Comparison of ENCODE assay signal across 13 cellular contexts in the genomic region with DNA sequence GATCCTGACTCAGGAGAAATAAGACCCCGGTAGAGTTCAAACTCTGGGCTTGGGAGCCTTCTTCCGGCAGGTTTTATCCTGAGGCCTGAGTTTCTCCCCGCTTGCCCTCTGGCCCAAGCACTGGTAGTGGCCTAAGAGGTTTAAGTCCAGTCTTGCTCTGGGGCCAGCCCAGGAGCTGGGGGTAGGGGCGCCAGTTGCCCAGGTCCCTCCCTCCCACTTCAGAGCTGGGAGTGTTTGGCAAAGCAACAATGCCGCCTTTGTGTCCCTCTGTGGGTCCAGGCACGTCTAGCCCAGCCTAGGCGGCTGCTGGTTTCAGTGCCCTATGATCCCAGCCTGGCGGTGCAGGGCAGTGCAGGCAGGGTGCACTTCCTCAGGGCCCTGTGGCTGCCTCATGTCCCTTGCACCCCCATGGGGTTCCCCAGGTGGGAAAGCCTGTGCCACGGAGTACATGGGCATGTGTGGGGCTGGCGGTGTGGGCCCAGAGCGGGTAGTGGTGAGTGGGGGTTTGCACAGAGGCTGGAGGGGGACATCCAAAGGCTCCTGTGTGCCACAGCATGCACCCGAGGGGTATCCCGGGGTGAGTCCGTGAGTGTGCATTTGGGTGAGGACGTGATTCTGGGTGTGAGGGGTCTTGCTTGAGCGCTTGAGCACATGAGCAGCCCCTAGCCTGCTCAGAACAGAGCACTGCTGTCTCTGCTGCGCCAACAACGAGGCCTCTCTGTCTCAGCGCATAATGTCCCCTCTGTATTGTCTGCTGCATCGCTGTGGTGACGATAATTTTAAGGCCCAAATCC.
DNase-seq lines count a peak whose midpoint lies in the region; ATAC-seq and TF ChIP-seq lines count a peak whose summit lies in the region.
"Had no signal": no experiment of that assay in that cellular context is flagged by ENCODE, and none has a peak within 500 bp of the region (broad histone marks: within the 10 kb centered on the region; RNA-seq: fewer than 3 reads in every experiment).

No MANE protein-coding gene starts in this region.

- no peaks in the 10 kb centered on the region for H3K9me3 Mint-ChIP-seq in stimulated activated memory B cell treated with anti-CD40 and anti-IgM and Interleukin-4, amounts not matched to agents 10 μg/mL and 1 μg/mL and 100 μg/mL, for 72 hours
- H3K9me3 Mint-ChIP-seq: activated CD4-positive, alpha-beta memory T cell treated with anti-CD3 and anti-CD28 coated beads, Interleukin-2, amount 10 ng/mL, durations not matched to agents 7 days and 5 days; activated naive CD8-positive, alpha-beta T cell treated with anti-CD3 and anti-CD28 coated beads for 36 hours; immature natural killer cell had no signal

- no peak overlapping the region for H3K27ac Mint-ChIP-seq in stimulated activated memory B cell treated with anti-CD40 and anti-IgM and Interleukin-4, amounts not matched to agents 10 μg/mL and 1 μg/mL and 100 μg/mL, for 72 hours
- H3K27ac Mint-ChIP-seq: activated CD4-positive, alpha-beta memory T cell treated with anti-CD3 and anti-CD28 coated beads, Interleukin-2, amount 10 ng/mL, durations not matched to agents 7 days and 5 days; activated naive CD8-positive, alpha-beta T cell treated with anti-CD3 and anti-CD28 coated beads for 36 hours; immature natural killer cell had no signal

- no peaks in the 10 kb centered on the region for H3K27me3 Mint-ChIP-seq in stimulated activated memory B cell treated with anti-CD40 and anti-IgM and Interleukin-4, amounts not matched to agents 10 μg/mL and 1 μg/mL and 100 μg/mL, for 72 hours
- H3K27me3 Mint-ChIP-seq: activated CD4-positive, alpha-beta memory T cell treated with anti-CD3 and anti-CD28 coated beads, Interleukin-2, amount 10 ng/mL, durations not matched to agents 7 days and 5 days; activated naive CD8-positive, alpha-beta T cell treated with anti-CD3 and anti-CD28 coated beads for 36 hours had no signal

- H3K4me1 ChIP-seq in right lobe of liver = no peaks in the 10 kb centered on the region
- H3K4me1 ChIP-seq in BE2C = no peaks in the 10 kb centered on the region

- intact Hi-C loops in right lobe of liver (cut with DNase I) = no loop called here

- no peak for TF ChIP-seq CTCF in right lobe of liver (IDR thresholded peaks at IDR 0.05)
- TF ChIP-seq CTCF in GM10248 (IDR thresholded peaks at IDR 0.05; ENCODE audit: control extremely low read depth, extremely low read depth, low read depth, missing control alignments) = no peak
- TF ChIP-seq CTCF in BE2C (IDR thresholded peaks at IDR 0.05; ENCODE audit: low read depth, low read length) = no peak

- H3K4me3 Mint-ChIP-seq in stimulated activated memory B cell treated with anti-CD40 and anti-IgM and Interleukin-4, amounts not matched to agents 10 μg/mL and 1 μg/mL and 100 μg/mL, for 72 hours = no peak overlapping the region
- H3K4me3 Mint-ChIP-seq: activated CD4-positive, alpha-beta memory T cell treated with anti-CD3 and anti-CD28 coated beads, Interleukin-2, amount 10 ng/mL, durations not matched to agents 7 days and 5 days; activated naive CD8-positive, alpha-beta T cell treated with anti-CD3 and anti-CD28 coated beads for 36 hours; immature natural killer cell had no signal

- H3K27ac ChIP-seq in caudate nucleus (ENCODE audit: low read depth, low read length) (peak overlapping the region; percentile 100), right lobe of liver (no peak overlapping the region)
- H3K27ac ChIP-seq: KMS-11 had no signal

- H3K36me3 Mint-ChIP-seq in stimulated activated memory B cell treated with anti-CD40 and anti-IgM and Interleukin-4, amounts not matched to agents 10 μg/mL and 1 μg/mL and 100 μg/mL, for 72 hours = no peaks in the 10 kb centered on the region
- H3K36me3 Mint-ChIP-seq: activated naive CD8-positive, alpha-beta T cell treated with anti-CD3 and anti-CD28 coated beads for 36 hours; immature natural killer cell had no signal

- POLR2A ChIA-PET in GM10248 (lab: Yijun Ruan, JAX) = no interaction called here

- no peak overlapping the region for H3K4me3 ChIP-seq in right lobe of liver
- no peak overlapping the region for H3K4me3 ChIP-seq in BE2C (ENCODE audit: low read depth, low read length)

- WGBS in right lobe of liver (ENCODE audit: insufficient coverage, low coverage, low lambda C conversion rate, missing lambda C conversion rate) = no CpG with 5 or more reads among the region's 21 CpGs

- no peak for TF ChIP-seq RAD21 in Ishikawa (IDR thresholded peaks at IDR 0.05; ENCODE audit: low read depth)

- DNase-seq in caudate nucleus (lab: John Stamatoyannopoulos, UW) (peak in 59 of 61 donors; percentile 48 to 96 (median 89)), right lobe of liver (peak in 2 of 3 donors; percentile 43 to 56), SKM-1 (lab: John Stamatoyannopoulos, UW; ENCODE audit: unreplicated experiment) (no peak), GM10248 (ENCODE audit: extremely low spot score) (no peak), BE2C (no peak)
- DNase-seq in stimulated activated CD4-positive, alpha-beta T cell treated with anti-CD3 and anti-CD28 coated beads, Interleukin-2, amount 100 ng/mL, for 48 hours = no peak
- DNase-seq: activated CD4-positive, alpha-beta memory T cell treated with anti-CD3 and anti-CD28 coated beads, Interleukin-2, amount 10 ng/mL, durations not matched to agents 7 days and 5 days; activated naive CD8-positive, alpha-beta T cell treated with anti-CD3 and anti-CD28 coated beads for 36 hours; immature natural killer cell; NCI-H510A had no signal

- ATAC-seq in right lobe of liver = peak; percentile 72 to 90 (median 83)
- ATAC-seq in stimulated activated memory B cell treated with anti-CD40 and anti-IgM and Interleukin-4, amounts not matched to agents 10 μg/mL and 1 μg/mL and 100 μg/mL, for 72 hours = peak; percentile 51

- H3K27me3 ChIP-seq in right lobe of liver = no peaks in the 10 kb centered on the region
- H3K27me3 ChIP-seq in BE2C = no peaks in the 10 kb centered on the region

- H3K4me1 Mint-ChIP-seq in stimulated activated memory B cell treated with anti-CD40 and anti-IgM and Interleukin-4, amounts not matched to agents 10 μg/mL and 1 μg/mL and 100 μg/mL, for 72 hours = no peaks in the 10 kb centered on the region
- H3K4me1 Mint-ChIP-seq: activated CD4-positive, alpha-beta memory T cell treated with anti-CD3 and anti-CD28 coated beads, Interleukin-2, amount 10 ng/mL, durations not matched to agents 7 days and 5 days; activated naive CD8-positive, alpha-beta T cell treated with anti-CD3 and anti-CD28 coated beads for 36 hours had no signal

- H3K36me3 ChIP-seq in right lobe of liver = no peaks in the 10 kb centered on the region
- H3K36me3 ChIP-seq in BE2C = no peaks in the 10 kb centered on the region

- TF ChIP-seq EP300 in Ishikawa (IDR thresholded peaks at IDR 0.05; ENCODE audit: borderline replicate concordance) = peak; percentile 33; the same call in 1 of the 2 replicates

- CTCF ChIA-PET in GM10248 (lab: Yijun Ruan, JAX) = interaction anchor here (1.7 to 3.1 kb wide), 2 partner anchors 9 to 102 kb away, joined by 5 to 9 read pairs; no protein-coding TSS in a partner anchor

- no peak for TF ChIP-seq POLR2A in right lobe of liver (IDR thresholded peaks at IDR 0.05)

- H3K9me3 ChIP-seq in right lobe of liver (no peaks in the 10 kb centered on the region), BE2C (no peaks in the 10 kb centered on the region)

TF ChIP-seq in Ishikawa, 13 proteins besides CTCF, POLR2A, EP300 and RAD21 (continues in another document):
- no peak for TF ChIP-seq TEAD4 (IDR thresholded peaks at IDR 0.05)
- TF ChIP-seq TCF12 (IDR thresholded peaks at IDR 0.05; ENCODE audit: low read depth) = no peak
- no peak for TF ChIP-seq YY1 (IDR thresholded peaks at IDR 0.05; ENCODE audit: low read depth)
- no peak for TF ChIP-seq NFIC (IDR thresholded peaks at IDR 0.05)
- no peak for TF ChIP-seq FOXM1 (IDR thresholded peaks at IDR 0.05; ENCODE audit: borderline replicate concordance, low read depth)
- TF ChIP-seq MAX (IDR thresholded peaks at IDR 0.05) = no peak
- TF ChIP-seq ZBTB7A (IDR thresholded peaks at IDR 0.05; ENCODE audit: low read depth) = no peak
- TF ChIP-seq CEBPB (IDR thresholded peaks at IDR 0.05) = no peak
- no peak for TF ChIP-seq EGR1 (IDR thresholded peaks at IDR 0.05)
- no peak for TF ChIP-seq TAF1 (IDR thresholded peaks at IDR 0.05; ENCODE audit: low read depth)
- no peak for TF ChIP-seq CREB1 (IDR thresholded peaks at IDR 0.05; ENCODE audit: low read depth)
- no peak for TF ChIP-seq REST (IDR thresholded peaks at IDR 0.05; ENCODE audit: low read depth)

Comparison
In these comparisons a context has a peak if more than half of its experiments do, and no peak if none do; other contexts are left out.
1. DNase-seq: peak in caudate nucleus (59 of 61) and right lobe of liver (2 of 3); none in stimulated activated CD4-positive, alpha-beta T cell treated with anti-CD3 and anti-CD28 coated beads, Interleukin-2, amount 100 ng/mL, for 48 hours (0 of 2), SKM-1 (single experiment), GM10248 (single experiment) and BE2C (single experiment).